1 cellular context compared by ENCODE assay signal in genomic region chr20:48222595-48223180, GRCh38.
TF ChIP-seq lines count a peak whose summit lies in the region.

No MANE protein-coding gene starts in this region.

TF ChIP-seq in H1, 55 proteins besides CTCF, POLR2A, EP300 and RAD21 (continued from another document):
- TF ChIP-seq ATF3 (IDR thresholded peaks at IDR 0.05; ENCODE audit: insufficient read depth, low read depth, low read length), result no peak
- no peak for TF ChIP-seq ZNF274 (IDR thresholded peaks at IDR 0.05; ENCODE audit: borderline replicate concordance, extremely low read depth, low read length)
- TF ChIP-seq JUND (IDR thresholded peaks at IDR 0.05; ENCODE audit: low read length), result no peak
- TF ChIP-seq KDM4A (IDR thresholded peaks at IDR 0.05; ENCODE audit: low read depth, low read length, severe bottlenecking), result no peak
- TF ChIP-seq, protein P1, sequence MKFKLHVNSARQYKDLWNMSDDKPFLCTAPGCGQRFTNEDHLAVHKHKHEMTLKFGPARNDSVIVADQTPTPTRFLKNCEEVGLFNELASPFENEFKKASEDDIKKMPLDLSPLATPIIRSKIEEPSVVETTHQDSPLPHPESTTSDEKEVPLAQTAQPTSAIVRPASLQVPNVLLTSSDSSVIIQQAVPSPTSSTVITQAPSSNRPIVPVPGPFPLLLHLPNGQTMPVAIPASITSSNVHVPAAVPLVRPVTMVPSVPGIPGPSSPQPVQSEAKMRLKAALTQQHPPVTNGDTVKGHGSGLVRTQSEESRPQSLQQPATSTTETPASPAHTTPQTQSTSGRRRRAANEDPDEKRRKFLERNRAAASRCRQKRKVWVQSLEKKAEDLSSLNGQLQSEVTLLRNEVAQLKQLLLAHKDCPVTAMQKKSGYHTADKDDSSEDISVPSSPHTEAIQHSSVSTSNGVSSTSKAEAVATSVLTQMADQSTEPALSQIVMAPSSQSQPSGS (IDR thresholded peaks at IDR 0.05; ENCODE audit: low read length), result no peak
- no peak for TF ChIP-seq CHD2 (IDR thresholded peaks at IDR 0.05; ENCODE audit: low read length)
- no peak for TF ChIP-seq SAP30 (IDR thresholded peaks at IDR 0.05; ENCODE audit: insufficient read depth, insufficient replicate concordance, low read length)
- TF ChIP-seq BRCA1 (IDR thresholded peaks at IDR 0.05; ENCODE audit: low read depth, low read length), result no peak
- TF ChIP-seq TBP (IDR thresholded peaks at IDR 0.05; ENCODE audit: low read depth, low read length), result no peak
- TF ChIP-seq CREB1 (IDR thresholded peaks at IDR 0.05), result no peak
